Comparison of ENCODE assay signal across 8 cellular contexts in genomic region chr11:73787051-73787642, GRCh38. TPM values are rescaled to one million over a fixed set of nuclear protein-coding genes. Genes with fewer than 3 reads are reported as not detected.
DNase-seq lines count a peak whose midpoint lies in the region; ATAC-seq and TF ChIP-seq lines count a peak whose summit lies in the region.

No MANE protein-coding gene starts in this region.

- H3K27ac ChIP-seq in RWPE2 (ENCODE audit: poor library complexity, severe bottlenecking): peak overlapping the region; percentile 85

- H3K4me3 ChIP-seq in GM06990 (replicated peaks; ENCODE audit: low read depth, low read length) (peak overlapping the region; percentile 76), RWPE2 (ENCODE audit: severe bottlenecking) (peak overlapping the region; percentile 72), epithelial cell of proximal tubule (ENCODE audit: low read depth, low read length) (peak overlapping the region; percentile 83)

- intact Hi-C loops in posterior vena cava (cut with DNase I) (no loop called here), sciatic nerve (cut with DNase I) (no loop called here)

- no peak for TF ChIP-seq CTCF in GM06990 (IDR thresholded peaks at IDR 0.05; ENCODE audit: insufficient read depth, low read length, poor library complexity, severe bottlenecking)
- TF ChIP-seq CTCF in RWPE2 (IDR thresholded peaks at IDR 0.05; ENCODE audit: poor library complexity, severe bottlenecking): no peak
- no peak for TF ChIP-seq CTCF in epithelial cell of proximal tubule (conservative IDR thresholded peaks at IDR 0.05; ENCODE audit: low read depth, low read length)

- H3K36me3 ChIP-seq in GM06990 (ENCODE audit: control insufficient read depth, insufficient read depth, low read length): no peaks in the 10 kb centered on the region
- no peaks in the 10 kb centered on the region for H3K36me3 ChIP-seq in RWPE2 (ENCODE audit: low read depth)

- H3K9me3 ChIP-seq in RWPE2 (ENCODE audit: severe bottlenecking): no peaks in the 10 kb centered on the region

- peaks cover 8% of the 10 kb centered on the region for H3K4me1 ChIP-seq in RWPE2 (ENCODE audit: insufficient read depth, poor library complexity, severe bottlenecking)

- DNase-seq in GM06990 (ENCODE audit: extremely low read depth, insufficient read length) (no peak), RWPE2 (ENCODE audit: low spot score) (no peak), epithelial cell of proximal tubule (ENCODE audit: low read depth) (no peak), posterior vena cava (ENCODE audit: low spot score) (peak; percentile 41), sciatic nerve (ENCODE audit: low spot score) (no peak), SIG-M5 (lab: John Stamatoyannopoulos, UW) (no peak)
- no peak for DNase-seq in NK-92 treated with Interleukin-12 subunit alpha and Interleukin-12 subunit beta, amount 100 ng/mL, for 24 hours (lab: John Stamatoyannopoulos, UW)

- ATAC-seq in RWPE2 (ENCODE audit: low read depth) (no peak), HG03439 (IDR thresholded peaks at IDR 0.05; ENCODE audit: unreplicated experiment) (no peak), sciatic nerve (no peak)

- no peaks in the 10 kb centered on the region for H3K27me3 ChIP-seq in GM06990 (replicated peaks; ENCODE audit: control insufficient read depth, insufficient read depth, low read length)
- no peaks in the 10 kb centered on the region for H3K27me3 ChIP-seq in RWPE2 (ENCODE audit: insufficient read depth, poor library complexity, severe bottlenecking)

RNA-seq across cellular contexts. Expression of gene MRPL48, which starts 0.5 kb away (rescaled TPM):
- total RNA-seq in epithelial cell of proximal tubule: 49.4 and 50.5 TPM in 2 replicates
- 10 to 100 TPM; 15.8 to 17.1 TPM for total RNA-seq in posterior vena cava
- 30.4 TPM for total RNA-seq in sciatic nerve

RNA-seq across cellular contexts. Expression of gene RAB6A, which starts 26.3 kb away (rescaled TPM):
- total RNA-seq in epithelial cell of proximal tubule: 71.4 and 158 TPM in 2 replicates
- total RNA-seq in posterior vena cava: 100 to 1,000 TPM; 118 to 140 TPM
- total RNA-seq in sciatic nerve: 157 TPM
